39 cellular contexts compared by ENCODE assay signal in genomic region chr10:33791295-33791694, GRCh38.
DNase-seq lines count a peak whose midpoint lies in the region; ATAC-seq, FAIRE-seq and TF ChIP-seq lines count a peak whose summit lies in the region.
"Had no signal": no experiment of that assay in that cellular context is flagged by ENCODE, and none has a peak within 500 bp of the region (broad histone marks: within the 10 kb centered on the region; RNA-seq: fewer than 3 reads in every experiment).

No MANE protein-coding gene starts in this region.

- no peak for TF ChIP-seq CTCF in H1 (IDR thresholded peaks at IDR 0.05; ENCODE audit: control extremely low read depth in 1 of 3, insufficient read depth in 1 of 3, low read depth in 1 of 3, low read length in 3 of 3)
- TF ChIP-seq CTCF in GM13976 (IDR thresholded peaks at IDR 0.05; ENCODE audit: borderline replicate concordance, control extremely low read depth, extremely low read depth, insufficient read depth, missing control alignments) = no peak
- TF ChIP-seq CTCF in suprapubic skin (IDR thresholded peaks at IDR 0.05) = no peak

- peak overlapping the region; percentile 22; the same call in 1 of the 2 replicates for H2BK12ac ChIP-seq in H1 (ENCODE audit: low read depth, low read length)

- no peak overlapping the region for H2BK15ac ChIP-seq in H1 (ENCODE audit: low read length)

- no peaks in the 10 kb centered on the region; a peak in 1 of 7 replicates for H3K27me3 ChIP-seq in H1 (replicated peaks in 1 of 4; ENCODE audit: control insufficient read depth in 3 of 4, extremely low read depth in 1 of 4, insufficient read depth in 3 of 4, low read length in 3 of 4)
- H3K27me3 ChIP-seq in suprapubic skin = no peaks in the 10 kb centered on the region
- H3K27me3 ChIP-seq: adrenal gland, breast epithelium, ovary, stomach, tibial artery, vagina had no signal

- H2BK20ac ChIP-seq in H1 (ENCODE audit: low read length) = no peak overlapping the region

- POLR2A ChIA-PET in H1 (lab: Charles Lee; ENCODE audit: partially characterized antibody) = no interaction called here

- H3K9me3 ChIP-seq in H1 (ENCODE audit: insufficient read depth in 2 of 2, low read depth in 1 of 2, low read length in 1 of 2) = no peaks in the 10 kb centered on the region
- no peaks in the 10 kb centered on the region for H3K9me3 ChIP-seq in suprapubic skin
- H3K9me3 ChIP-seq: A549, adrenal gland, breast epithelium, ovary, stomach, tibial artery, vagina had no signal

- H3K27ac ChIP-seq in H1 (ENCODE audit: low read depth, low read length) (no peak overlapping the region), suprapubic skin (no peak overlapping the region)
- H3K27ac ChIP-seq: A549, adrenal gland, breast epithelium, ovary, stomach, tibial artery, vagina had no signal

- no peak overlapping the region for H3K4ac ChIP-seq in H1 (replicated peaks; ENCODE audit: insufficient read length, low read depth, low read length)

- in situ Hi-C loops in GM13976 (cut with MboI; ENCODE audit: low sequenced_read_pairs, unreplicated experiment) = no loop called here

- no peak overlapping the region for H3K18ac ChIP-seq in H1 (ENCODE audit: extremely low read depth, low read length)

- H3K79me1 ChIP-seq in H1 (ENCODE audit: low read depth, low read length) = no peaks in the 10 kb centered on the region

- 86% methylated on average over 5 of the region's 5 CpGs; no CpG with 5 or more reads in 1 of the 2 experiments for WGBS in H1 (ENCODE audit: extremely low coverage in 1 of 2, insufficient coverage in 1 of 2, insufficient read length in 1 of 2, insufficient replicate concordance in 2 of 2, low coverage in 1 of 2, low lambda C conversion rate in 2 of 2, missing lambda C conversion rate in 1 of 2), 2 experiments
- 74% methylated on average over 5 of the region's 5 CpGs for WGBS in suprapubic skin

- no peak overlapping the region for H3K4me3 ChIP-seq in H1 (ENCODE audit: extremely low read depth in 1 of 4, insufficient read depth in 2 of 4, low read depth in 3 of 4, low read length in 4 of 4)
- H3K4me3 ChIP-seq in suprapubic skin = no peak overlapping the region
- H3K4me3 ChIP-seq: A549, adrenal gland, breast epithelium, K562, ovary, stomach, tibial artery, vagina had no signal

- TF ChIP-seq RAD21 in H1 (IDR thresholded peaks at IDR 0.05 in 1 of 2, conservative IDR thresholded peaks at IDR 0.05 in 1 of 2; ENCODE audit: low read depth in 2 of 2, low read length in 2 of 2) = no peak

- H3K79me2 ChIP-seq in H1 (ENCODE audit: control insufficient read depth in 1 of 2, insufficient read depth in 2 of 2, low read length in 2 of 2) = no peaks in the 10 kb centered on the region

- TF ChIP-seq POLR2A in H1 (IDR thresholded peaks at IDR 0.05; ENCODE audit: control extremely low read depth in 1 of 2, low read depth in 2 of 2, low read length in 2 of 2) (no peak), suprapubic skin (IDR thresholded peaks at IDR 0.05) (no peak)

- no peak overlapping the region for H4K8ac ChIP-seq in H1 (ENCODE audit: extremely low read depth, insufficient read depth, low read length)

- ATAC-seq in HG03442 (IDR thresholded peaks at IDR 0.05; ENCODE audit: unreplicated experiment) = no peak
- ATAC-seq: A549; K562; left lobe of liver; natural killer cell treated with Interleukin-12 subunit alpha and Interleukin-12 subunit beta and Interleukin-15 and Interleukin-18, amount 100 ng/mL, for 72 hours had no signal

- no peak overlapping the region for H3K23ac ChIP-seq in H1 (ENCODE audit: insufficient read length)

- no peak overlapping the region for H3K9ac ChIP-seq in H1 (replicated peaks in 1 of 4; ENCODE audit: extremely low read depth in 1 of 4, low read depth in 3 of 4, low read length in 3 of 4)

- H2AK5ac ChIP-seq in H1 (ENCODE audit: low read depth, low read length) = no peak overlapping the region

- no peak overlapping the region for H4K91ac ChIP-seq in H1 (replicated peaks; ENCODE audit: insufficient read length, low read length)

- peaks cover 0 to 12% (median 9%) of the 10 kb centered on the region in 4 experiments; a peak in 4 of 7 replicates for H3K4me1 ChIP-seq in H1 (replicated peaks in 1 of 4; ENCODE audit: control insufficient read depth in 3 of 4, insufficient read depth in 4 of 4, low read length in 3 of 4)
- no peaks in the 10 kb centered on the region for H3K4me1 ChIP-seq in suprapubic skin
- H3K4me1 ChIP-seq: A549, adrenal gland, breast epithelium, stomach, tibial artery, vagina had no signal

- H3K23me2 ChIP-seq in H1 (ENCODE audit: low read depth, low read length) = no peaks in the 10 kb centered on the region

- no peak overlapping the region for H4K5ac ChIP-seq in H1 (ENCODE audit: insufficient read length, low read depth, low read length)

- H2AFZ ChIP-seq in H1 (ENCODE audit: low read length) = no peak overlapping the region

- peak; percentile 13 for DNase-seq in AG08395 (ENCODE audit: low spot score)
- peak; percentile 40 for DNase-seq in NCI-H146 treated with DMSO at 0.1 percent for 48 hours (lab: John Stamatoyannopoulos, UW; ENCODE audit: unreplicated experiment)
- no peak for DNase-seq in H1 (ENCODE audit: low read depth in 1 of 2, low spot score in 2 of 2)
- DNase-seq in medulla oblongata (ENCODE audit: extremely low spot score) = peak; percentile 51
- no peak for DNase-seq in GM13976 (ENCODE audit: low spot score)
- DNase-seq in suprapubic skin (ENCODE audit: low spot score in 2 of 2) = no peak
- DNase-seq in midbrain (lab: John Stamatoyannopoulos, UW) = no peak
- DNase-seq: activated CD4-positive, alpha-beta memory T cell treated with anti-CD3 and anti-CD28 coated beads, Interleukin-2, amount 10 ng/mL, durations not matched to agents 7 days and 5 days; activated CD8-positive, alpha-beta memory T cell treated with anti-CD3 and anti-CD28 coated beads, Interleukin-2, amount 50 U/mL, for 4 hours; activated naive CD4-positive, alpha-beta T cell treated with anti-CD3 and anti-CD28 coated beads, Interleukin-2, amount 10 ng/mL, durations not matched to agents 7 days and 5 days; adrenal gland; AML-193; CD4-positive, alpha-beta T cell; DND-41; GF-D8; glutamatergic neuron; GOT3; HFFc6; NCI-H1105 treated with DMSO at 0.1 percent for 48 hours; NCI-H2029; NCI-H2227 treated with DMSO at 0.1 percent for 48 hours; NCI-H526 treated with DMSO at 0.1 percent for 48 hours; ovary; retina; stimulated activated CD4-positive, alpha-beta T cell treated with anti-CD3 and anti-CD28 coated beads, Interleukin-12 subunit alpha, Interleukin-12 subunit beta, amount 100 ng/mL, for 4 hours; stimulated activated CD4-positive, alpha-beta T cell treated with anti-CD3 and anti-CD28 coated beads, Interleukin-2, amount 100 ng/mL, for 48 hours; stomach; T-helper 9 cell; tibial artery had no signal

- no peaks in the 10 kb centered on the region for H3K36me3 ChIP-seq in H1 (ENCODE audit: control insufficient read depth in 2 of 4, insufficient read depth in 4 of 4, low read length in 3 of 4)
- no peaks in the 10 kb centered on the region for H3K36me3 ChIP-seq in suprapubic skin
- H3K36me3 ChIP-seq: adrenal gland, breast epithelium, ovary, stomach, tibial artery, vagina had no signal

- H2BK5ac ChIP-seq in H1 (ENCODE audit: low read depth, low read length) = no peak overlapping the region

- no peak overlapping the region for H3K4me2 ChIP-seq in H1 (ENCODE audit: insufficient read depth in 1 of 2, low read depth in 2 of 2, low read length in 2 of 2)
- H3K4me2 ChIP-seq: A549 had no signal

- no peak overlapping the region for H3K56ac ChIP-seq in H1 (replicated peaks; ENCODE audit: insufficient read length, low read depth, low read length)

- no peaks in the 10 kb centered on the region for H4K20me1 ChIP-seq in H1 (replicated peaks in 1 of 2; ENCODE audit: control insufficient read depth in 1 of 2, insufficient read depth in 2 of 2, low read length in 2 of 2)

- TF ChIP-seq EP300 in H1 (IDR thresholded peaks at IDR 0.05; ENCODE audit: borderline replicate concordance in 1 of 2, low read depth in 2 of 2, low read length in 2 of 2) (no peak), suprapubic skin (IDR thresholded peaks at IDR 0.05) (no peak)

- CTCF ChIA-PET in H1 (lab: Charles Lee; ENCODE audit: partially characterized antibody) = interaction anchor here (0.9 kb wide), 1 partner anchor 15 kb away, joined by 3 read pairs; no protein-coding TSS in a partner anchor

- H3K14ac ChIP-seq in H1 (ENCODE audit: insufficient read length) = no peak overlapping the region

- H2BK120ac ChIP-seq in H1 (replicated peaks; ENCODE audit: low read depth, low read length) = no peak overlapping the region

- FAIRE-seq in H1 (lab: Jason Lieb, UNC) = no peak
- FAIRE-seq: A549, D721Med, endothelial cell of umbilical vein, islet of Langerhans, K562 had no signal

TF ChIP-seq in H1, 55 proteins besides CTCF, POLR2A, EP300 and RAD21:
- no peak for TF ChIP-seq TCF12 (IDR thresholded peaks at IDR 0.05; ENCODE audit: low read depth, low read length)

Comparison
In these comparisons a context has a peak if more than half of its experiments do, and no peak if none do; other contexts are left out.
1. DNase-seq: peak in AG08395 (single experiment), NCI-H146 treated with DMSO at 0.1 percent for 48 hours (single experiment) and medulla oblongata (single experiment); none in H1 (0 of 2), GM13976 (single experiment), suprapubic skin (0 of 2) and midbrain (single experiment).